ENCODE assay signal across 5 cellular contexts in the genomic region with DNA sequence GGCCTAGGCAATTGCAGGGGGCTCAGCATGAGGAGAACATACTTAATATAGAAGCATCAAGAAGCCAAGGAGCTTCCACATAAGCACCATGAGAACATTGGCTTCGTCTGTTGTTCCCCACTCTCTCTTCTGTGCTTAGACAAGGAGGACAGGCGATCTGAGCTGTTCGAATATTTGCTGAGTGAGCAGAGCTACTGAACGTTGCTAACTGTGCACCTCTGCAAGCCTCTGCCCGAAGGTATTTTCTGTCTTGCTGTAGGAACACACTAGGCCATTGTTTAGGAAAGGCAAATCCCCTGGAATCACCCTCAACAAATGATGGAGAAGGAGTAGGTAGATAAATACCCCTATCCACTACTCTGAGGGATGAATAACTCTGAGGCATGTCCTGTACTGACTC.
"Had no signal": no experiment of that assay in that cellular context is flagged by ENCODE, and none has a peak within 500 bp of the region (broad histone marks: within the 10 kb centered on the region; RNA-seq: fewer than 3 reads in every experiment).

No MANE protein-coding gene starts in this region.

- H3K4me2 ChIP-seq: KMS-11 had no signal

- H3K9ac ChIP-seq: KMS-11 had no signal

- FAIRE-seq: H54, HTR-8/SVneo had no signal

- H3K27ac ChIP-seq: KMS-11 had no signal

- DNase-seq: GOT3, HCEC 1CT had no signal
